In the genomic region with DNA sequence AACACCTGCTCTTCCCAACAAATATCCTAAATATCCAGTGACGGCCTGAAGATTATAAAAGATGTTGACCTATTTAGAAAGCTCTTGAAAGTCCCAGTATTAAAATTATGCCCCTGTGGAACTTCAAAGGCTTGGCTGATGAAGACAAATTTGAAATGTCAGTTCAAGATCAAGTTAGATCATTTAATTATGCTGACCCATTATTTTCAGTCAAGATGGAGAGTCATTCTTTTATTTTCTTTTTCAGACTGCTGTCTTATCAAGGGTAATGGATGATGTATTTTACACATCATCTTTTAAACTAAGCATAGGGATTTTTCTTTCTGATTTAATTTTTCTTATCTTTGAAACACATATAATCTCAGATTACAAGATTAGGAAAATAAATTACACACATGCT, we compare ENCODE assay signal across 15 cellular contexts.
"Had no signal": no experiment of that assay in that cellular context is flagged by ENCODE, and none has a peak within 500 bp of the region (broad histone marks: within the 10 kb centered on the region; RNA-seq: fewer than 3 reads in every experiment).

No MANE protein-coding gene starts in this region.

- DNase-seq: activated CD4-positive, alpha-beta T cell treated with anti-CD3 and anti-CD28 coated beads, Interleukin-2, amount 10 ng/mL, durations not matched to agents 7 days and 5 days; activated CD4-positive, CD25-positive, alpha-beta regulatory T cell; activated CD8-positive, alpha-beta memory T cell treated with anti-CD3 and anti-CD28 coated beads for 24 hours; activated naive CD8-positive, alpha-beta T cell treated with anti-CD3 and anti-CD28 coated beads for 36 hours; amygdala; hippocampal formation; left ventricle myocardium superior; mesenchymal stem cell; naive thymus-derived CD8-positive, alpha-beta T cell; stimulated activated CD4-positive, alpha-beta T cell treated with anti-CD3 and anti-CD28 coated beads, Interleukin-15, amount 100 ng/mL, for 24 hours; stimulated activated CD4-positive, alpha-beta T cell treated with anti-CD3 and anti-CD28 coated beads, Interleukin-4, amount 100 ng/mL, for 1 hour; stimulated activated naive CD4-positive, alpha-beta T cell had no signal

- H3K9me3 Mint-ChIP-seq: activated CD4-positive, alpha-beta T cell treated with anti-CD3 and anti-CD28 coated beads, Interleukin-2, amount 10 ng/mL, durations not matched to agents 7 days and 5 days; activated naive CD8-positive, alpha-beta T cell treated with anti-CD3 and anti-CD28 coated beads for 36 hours; brain; central memory CD8-positive, alpha-beta T cell; naive thymus-derived CD8-positive, alpha-beta T cell had no signal

- H3K4me1 Mint-ChIP-seq: activated CD4-positive, alpha-beta T cell treated with anti-CD3 and anti-CD28 coated beads, Interleukin-2, amount 10 ng/mL, durations not matched to agents 7 days and 5 days; activated naive CD8-positive, alpha-beta T cell treated with anti-CD3 and anti-CD28 coated beads for 36 hours; central memory CD8-positive, alpha-beta T cell had no signal

- H3K36me3 Mint-ChIP-seq: activated naive CD8-positive, alpha-beta T cell treated with anti-CD3 and anti-CD28 coated beads for 36 hours; brain; naive thymus-derived CD8-positive, alpha-beta T cell had no signal

- H3K27me3 Mint-ChIP-seq: brain; central memory CD8-positive, alpha-beta T cell had no signal

- ATAC-seq: naive thymus-derived CD8-positive, alpha-beta T cell had no signal

- H3K27ac Mint-ChIP-seq: activated CD4-positive, alpha-beta T cell treated with anti-CD3 and anti-CD28 coated beads, Interleukin-2, amount 10 ng/mL, durations not matched to agents 7 days and 5 days; activated naive CD8-positive, alpha-beta T cell treated with anti-CD3 and anti-CD28 coated beads for 36 hours; activated T-helper 1 cell treated with anti-CD3 and anti-CD28 coated beads, Interleukin-12 subunit alpha, Interleukin-12 subunit beta, Interleukin-2, Interleukin-4 antibody, amounts not matched to agents 30 ng/mL and 10 ng/mL and 1 ng/mL, durations not matched to agents 14 hours and 24 hours and 36 hours; naive thymus-derived CD8-positive, alpha-beta T cell had no signal

- H3K4me3 Mint-ChIP-seq: activated CD4-positive, alpha-beta T cell treated with anti-CD3 and anti-CD28 coated beads, Interleukin-2, amount 10 ng/mL, durations not matched to agents 7 days and 5 days; activated naive CD8-positive, alpha-beta T cell treated with anti-CD3 and anti-CD28 coated beads for 36 hours; activated T-helper 1 cell treated with anti-CD3 and anti-CD28 coated beads, Interleukin-12 subunit alpha, Interleukin-12 subunit beta, Interleukin-2, Interleukin-4 antibody, amounts not matched to agents 30 ng/mL and 10 ng/mL and 1 ng/mL, durations not matched to agents 14 hours and 24 hours and 36 hours; brain; central memory CD8-positive, alpha-beta T cell; naive thymus-derived CD8-positive, alpha-beta T cell had no signal
